8 cellular contexts compared by ENCODE assay signal in genomic region chr6:3750324-3751018, GRCh38. TPM values are rescaled to one million over a fixed set of nuclear protein-coding genes. Genes with fewer than 3 reads are reported as not detected.
DNase-seq lines count a peak whose midpoint lies in the region; ATAC-seq, FAIRE-seq and TF ChIP-seq lines count a peak whose summit lies in the region.

No MANE protein-coding gene starts in this region.

- peak; percentile 4 for ATAC-seq in HG03159 (IDR thresholded peaks at IDR 0.05; ENCODE audit: unreplicated experiment)
- ATAC-seq in activated T-cell treated with anti-CD3 and anti-CD28 coated beads, Interleukin-2, amount 50 U/mL, for 72 hours (replicated peaks in 1 of 2): peak in 1 of 2 donors; percentile 49
- ATAC-seq in natural killer cell: peak; percentile 28 to 52 (median 40)
- no peak for ATAC-seq in HG02885 (IDR thresholded peaks at IDR 0.05; ENCODE audit: poor library complexity, unreplicated experiment)

- H3K9me2 ChIP-seq in DOHH2 (replicated peaks; ENCODE audit: control insufficient read depth, low read length): no peaks in the 10 kb centered on the region

- no peak overlapping the region for H3K27ac Mint-ChIP-seq in activated T-cell treated with anti-CD3 and anti-CD28 coated beads, Interleukin-2, amount 50 U/mL, for 72 hours
- H3K27ac Mint-ChIP-seq in natural killer cell: no peak overlapping the region

- H3K4me3 ChIP-seq in DOHH2 (ENCODE audit: low read length): peak overlapping the region; percentile 70

- FAIRE-seq in frontal cortex (lab: Jason Lieb, UNC) (no peak), GM19239 (lab: Jason Lieb, UNC) (no peak)

- peak overlapping the region; percentile 82 for H3K4me2 ChIP-seq in DOHH2 (ENCODE audit: low read length)

- no peaks in the 10 kb centered on the region for H3K9me3 Mint-ChIP-seq in activated T-cell treated with anti-CD3 and anti-CD28 coated beads, Interleukin-2, amount 50 U/mL, for 72 hours
- H3K9me3 Mint-ChIP-seq in natural killer cell: no peaks in the 10 kb centered on the region

- peaks cover 6% of the 10 kb centered on the region; the same call in 1 of the 2 replicates for H4K20me1 ChIP-seq in DOHH2 (ENCODE audit: control insufficient read depth, insufficient read depth, low read depth, low read length)

- peak overlapping the region; percentile 54 to 70 for H3K4me3 Mint-ChIP-seq in activated T-cell treated with anti-CD3 and anti-CD28 coated beads, Interleukin-2, amount 50 U/mL, for 72 hours
- peak overlapping the region; percentile 75 for H3K4me3 Mint-ChIP-seq in natural killer cell

- DNase-seq in activated T-cell treated with anti-CD3 and anti-CD28 coated beads, Interleukin-2, amount 50 U/mL, for 72 hours: peak; percentile 27 to 49
- peak; percentile 88 to 92 for DNase-seq in frontal cortex (ENCODE audit: low spot score in 2 of 2)
- DNase-seq in natural killer cell: no peak
- DNase-seq in KG1 (lab: John Stamatoyannopoulos, UW): no peak
- DNase-seq in GM19239 (ENCODE audit: insufficient read length, low spot score): no peak

- peaks cover 39% of the 10 kb centered on the region for H3K4me1 ChIP-seq in DOHH2 (ENCODE audit: control insufficient read depth, low read length)

- H3K79me2 ChIP-seq in DOHH2 (ENCODE audit: control insufficient read depth, low read length): no peaks in the 10 kb centered on the region

- no peaks in the 10 kb centered on the region for H3K36me3 ChIP-seq in DOHH2 (ENCODE audit: control insufficient read depth, low read length)

- peaks cover 0 to 1% of the 10 kb centered on the region in 2 donors for H3K36me3 Mint-ChIP-seq in activated T-cell treated with anti-CD3 and anti-CD28 coated beads, Interleukin-2, amount 50 U/mL, for 72 hours (ENCODE audit: insufficient read depth in 2 of 2)
- no peaks in the 10 kb centered on the region for H3K36me3 Mint-ChIP-seq in natural killer cell

- no peaks in the 10 kb centered on the region for H3K4me1 Mint-ChIP-seq in activated T-cell treated with anti-CD3 and anti-CD28 coated beads, Interleukin-2, amount 50 U/mL, for 72 hours (ENCODE audit: low read depth)
- H3K4me1 Mint-ChIP-seq in natural killer cell: peaks cover 0 to 11% of the 10 kb centered on the region in 2 donors

- peaks cover 42% of the 10 kb centered on the region for H3K27me3 Mint-ChIP-seq in activated T-cell treated with anti-CD3 and anti-CD28 coated beads, Interleukin-2, amount 50 U/mL, for 72 hours (ENCODE audit: low read depth)
- peaks cover 38 to 48% of the 10 kb centered on the region in 2 donors for H3K27me3 Mint-ChIP-seq in natural killer cell (ENCODE audit: low read depth in 2 of 2)

- H3K27ac ChIP-seq in DOHH2 (ENCODE audit: low read depth, low read length): no peak overlapping the region

- TF ChIP-seq CTCF in DOHH2 (IDR thresholded peaks at IDR 0.05; ENCODE audit: low read depth, low read length, poor library complexity, severe bottlenecking) (no peak), natural killer cell (IDR thresholded peaks at IDR 0.05) (no peak)

- H3F3A ChIP-seq in DOHH2 (ENCODE audit: control insufficient read depth, insufficient read depth): peaks cover 4% of the 10 kb centered on the region; the same call in 1 of the 2 replicates

- H3K27me3 ChIP-seq in DOHH2 (ENCODE audit: control insufficient read depth, low read length): peaks cover 51% of the 10 kb centered on the region

- intact Hi-C loops in natural killer cell (cut with micrococcal nuclease): no loop called here

- H3K9me3 ChIP-seq in DOHH2 (ENCODE audit: control insufficient read depth, insufficient read depth, low read length): no peaks in the 10 kb centered on the region

RNA-seq across cellular contexts. Expression of gene PXDC1, which starts 1.0 kb away (rescaled TPM):
- 1 to 10 TPM in 1 of 2 donors, under 1 TPM in 1; 0.94 to 7.2 TPM for total RNA-seq in activated T-cell treated with anti-CD3 and anti-CD28 coated beads, Interleukin-2, amount 50 U/mL, for 72 hours
- total RNA-seq in frontal cortex (7.3 TPM), natural killer cell (under 1 TPM in 2 of 3 donors, not detected in 1; 0.28 TPM)

Comparison
In these comparisons a context has a peak if more than half of its experiments do, and no peak if none do; other contexts are left out.
1. DNase-seq: peak in activated T-cell treated with anti-CD3 and anti-CD28 coated beads, Interleukin-2, amount 50 U/mL, for 72 hours (2 of 2) and frontal cortex (2 of 2); none in natural killer cell (single experiment), KG1 (single experiment) and GM19239 (single experiment).